ENCODE assay signal across 8 cellular contexts in genomic region chr14:51990488-51990887, GRCh38. TPM values are rescaled to one million over a fixed set of nuclear protein-coding genes. Genes with fewer than 3 reads are reported as not detected.
A peak's percentile ranks its signal among the peaks of the same experiment; 100 is the strongest.
DNase-seq lines count a peak whose midpoint lies in the region; ATAC-seq and TF ChIP-seq lines count a peak whose summit lies in the region.

No MANE protein-coding gene starts in this region.

- H3K9me3 ChIP-seq in Caco-2: no peaks in the 10 kb centered on the region
- H3K9me3 ChIP-seq in OCI-LY3 (ENCODE audit: insufficient read depth, low read length): no peaks in the 10 kb centered on the region

- intact Hi-C loops in Caco-2 (cut with micrococcal nuclease; ENCODE audit: unreplicated experiment): no loop called here

- H3K4me1 ChIP-seq in Caco-2 (peaks cover 14% of the 10 kb centered on the region; the same call in 1 of the 2 replicates), OCI-LY3 (ENCODE audit: low read length) (peaks cover 32% of the 10 kb centered on the region)

- H3K4me2 ChIP-seq in OCI-LY3 (ENCODE audit: low read length): peak overlapping the region; percentile 79

- TF ChIP-seq CTCF in Caco-2 (IDR thresholded peaks at IDR 0.05; ENCODE audit: insufficient read depth in 1 of 2, low read depth in 1 of 2, low read length in 1 of 2, severe bottlenecking in 1 of 2, unreplicated experiment in 1 of 2): no peak
- TF ChIP-seq CTCF in OCI-LY3 (IDR thresholded peaks at IDR 0.05; ENCODE audit: low read depth, low read length): no peak
- TF ChIP-seq CTCF in endothelial cell (IDR thresholded peaks at IDR 0.05; ENCODE audit: unreplicated experiment): no peak
- no peak for TF ChIP-seq CTCF in osteocyte (IDR thresholded peaks at IDR 0.05)

- in situ Hi-C loops in G401 (cut with HindIII; ENCODE audit: low sequenced_read_pairs): no loop called here

- no peaks in the 10 kb centered on the region for H3K9me3 Mint-ChIP-seq in Caco-2 (ENCODE audit: unreplicated experiment)
- no peaks in the 10 kb centered on the region for H3K9me3 Mint-ChIP-seq in endothelial cell (ENCODE audit: unreplicated experiment)
- H3K9me3 Mint-ChIP-seq in osteocyte (ENCODE audit: unreplicated experiment): no peaks in the 10 kb centered on the region

- H2AFZ ChIP-seq in OCI-LY3 (ENCODE audit: low read depth, low read length): no peak overlapping the region

- POLR2A ChIA-PET in Caco-2 (lab: Charles Lee): no interaction called here

- BruUV-seq in Caco-2 (replicated peaks; lab: Mats Ljungman, UMichigan): no TSS peak

- DNase-seq in Caco-2 (no peak), endothelial cell (ENCODE audit: low spot score) (no peak), osteocyte (ENCODE audit: extremely low spot score, unreplicated experiment) (no peak), G401 (ENCODE audit: low spot score) (no peak)

- ATAC-seq in GM18498 (IDR thresholded peaks at IDR 0.05; ENCODE audit: unreplicated experiment) (no peak), HG03439 (IDR thresholded peaks at IDR 0.05; ENCODE audit: unreplicated experiment) (no peak), GM21423 (IDR thresholded peaks at IDR 0.05; ENCODE audit: unreplicated experiment) (no peak)

- H3K36me3 ChIP-seq in Caco-2 (ENCODE audit: control insufficient read depth, insufficient read depth, low read length): peaks cover 1% of the 10 kb centered on the region
- H3K36me3 ChIP-seq in OCI-LY3 (replicated peaks; ENCODE audit: low read depth, low read length): peaks cover 30% of the 10 kb centered on the region

- H3K27ac ChIP-seq in OCI-LY3 (ENCODE audit: low read length): no peak overlapping the region

- peaks cover 29% of the 10 kb centered on the region for H3K36me3 Mint-ChIP-seq in Caco-2 (ENCODE audit: insufficient read depth, unreplicated experiment)
- H3K36me3 Mint-ChIP-seq in endothelial cell (ENCODE audit: low read depth, unreplicated experiment): peaks cover 7% of the 10 kb centered on the region
- H3K36me3 Mint-ChIP-seq in osteocyte (ENCODE audit: unreplicated experiment): peaks cover 15% of the 10 kb centered on the region

- H3K9ac ChIP-seq in OCI-LY3 (ENCODE audit: low read length): peak overlapping the region; percentile 89

- peaks cover 9% of the 10 kb centered on the region for H4K20me1 ChIP-seq in OCI-LY3 (ENCODE audit: insufficient read depth, low read length)

- H3K27ac Mint-ChIP-seq in Caco-2 (ENCODE audit: unreplicated experiment) (peak overlapping the region; percentile 78), endothelial cell (ENCODE audit: unreplicated experiment) (no peak overlapping the region), osteocyte (ENCODE audit: unreplicated experiment) (no peak overlapping the region)

- H3K27me3 ChIP-seq in Caco-2 (replicated peaks; ENCODE audit: control insufficient read depth, insufficient read depth, low read length) (no peaks in the 10 kb centered on the region), OCI-LY3 (ENCODE audit: low read depth, low read length) (no peaks in the 10 kb centered on the region)

- H3K4me3 Mint-ChIP-seq in Caco-2 (ENCODE audit: unreplicated experiment) (peak overlapping the region; percentile 89), endothelial cell (ENCODE audit: unreplicated experiment) (peak overlapping the region; percentile 96), osteocyte (ENCODE audit: unreplicated experiment) (peak overlapping the region; percentile 90)

- H3K4me1 Mint-ChIP-seq in Caco-2 (ENCODE audit: low read depth, unreplicated experiment) (peaks cover 17% of the 10 kb centered on the region), endothelial cell (ENCODE audit: unreplicated experiment) (peaks cover 17% of the 10 kb centered on the region), osteocyte (ENCODE audit: unreplicated experiment) (peaks cover 17% of the 10 kb centered on the region)

- no peaks in the 10 kb centered on the region for H3K27me3 Mint-ChIP-seq in Caco-2 (ENCODE audit: insufficient read depth, unreplicated experiment)
- no peaks in the 10 kb centered on the region for H3K27me3 Mint-ChIP-seq in endothelial cell (ENCODE audit: unreplicated experiment)
- peaks cover under 1% of the 10 kb centered on the region for H3K27me3 Mint-ChIP-seq in osteocyte (ENCODE audit: unreplicated experiment)

- peaks cover 56% of the 10 kb centered on the region for H3K79me2 ChIP-seq in OCI-LY3 (ENCODE audit: low read length)

- CTCF ChIA-PET in Caco-2 (lab: Charles Lee): no interaction called here

- H3K4me3 ChIP-seq in Caco-2 (ENCODE audit: low read depth, low read length): peak overlapping the region; percentile 90
- H3K4me3 ChIP-seq in OCI-LY3 (ENCODE audit: low read length): peak overlapping the region; percentile 95

RNA-seq across cellular contexts. Expression of gene RTRAF, which starts 1.1 kb away (rescaled TPM):
- total RNA-seq in Caco-2 (2022) (217 and 223 TPM in 2 replicates), endothelial cell (ENCODE audit: unreplicated experiment) (260 TPM), osteocyte (172 and 185 TPM in 2 replicates)
- 98.2 and 166 TPM in 2 replicates for total RNA-seq in G401 (2014; rRNA removed; shearing (Covaris generic))
